ENCODE assay signal across 8 cellular contexts in the genomic region with DNA sequence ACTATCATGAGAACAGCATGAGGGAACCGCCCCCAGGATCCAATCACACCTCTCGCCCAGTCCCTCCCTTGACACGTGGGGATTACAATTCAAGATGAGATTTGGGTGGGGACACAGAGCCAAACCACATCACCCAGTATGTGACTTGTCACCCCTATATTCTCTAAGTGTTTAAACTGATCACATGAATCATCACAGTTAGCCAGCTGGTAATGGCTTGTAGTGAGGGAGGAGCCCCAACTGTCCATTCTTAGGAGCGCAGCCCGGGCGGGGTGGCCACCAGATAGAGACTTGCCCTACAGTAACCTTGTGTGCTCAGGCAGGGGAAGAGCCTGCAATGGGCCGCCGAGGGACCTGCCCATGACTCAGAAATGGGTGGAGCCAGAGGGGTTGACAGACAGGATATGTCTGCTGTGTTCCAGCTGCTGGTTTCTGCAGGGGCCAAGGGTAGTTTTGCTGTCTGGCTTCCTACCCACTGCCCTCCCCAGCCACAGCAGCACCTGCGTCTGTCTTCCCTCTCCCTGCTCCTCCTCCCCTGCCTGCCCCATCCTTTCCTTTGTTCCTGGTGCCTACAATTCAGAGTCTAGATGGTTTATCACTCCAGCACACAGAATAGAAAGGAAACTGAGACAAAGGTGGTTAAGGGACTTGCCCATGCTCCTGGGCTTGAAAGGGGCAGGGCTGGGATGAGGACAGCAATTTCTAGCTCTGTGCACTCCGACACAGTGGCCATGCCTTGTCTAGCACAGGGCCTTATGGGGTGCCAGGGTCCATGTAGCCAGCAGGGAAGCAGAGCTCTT. TPM values are rescaled to one million over a fixed set of nuclear protein-coding genes. Genes with fewer than 3 reads are reported as not detected.
DNase-seq lines count a peak whose midpoint lies in the region; ATAC-seq and TF ChIP-seq lines count a peak whose summit lies in the region.

No MANE protein-coding gene starts in this region.

- H3K4me1 Mint-ChIP-seq in natural killer cell treated with Interleukin-12 subunit alpha and Interleukin-12 subunit beta and Interleukin-15 and Interleukin-18, amount 100 ng/mL, for 72 hours (ENCODE audit: low read depth in 2 of 2): peaks cover 32 to 37% of the 10 kb centered on the region in 2 donors
- H3K4me1 Mint-ChIP-seq in stimulated activated naive CD8-positive, alpha-beta T cell treated with anti-CD3 and anti-CD28 coated beads, Interleukin-15, amount 100 ng/mL, for 72 hours: peaks cover 90% of the 10 kb centered on the region

- no peaks in the 10 kb centered on the region for H3K36me3 Mint-ChIP-seq in natural killer cell treated with Interleukin-12 subunit alpha and Interleukin-12 subunit beta and Interleukin-15 and Interleukin-18, amount 100 ng/mL, for 72 hours

- DNase-seq in 8988T (peak; percentile 58), NOMO-1 (lab: John Stamatoyannopoulos, UW; ENCODE audit: unreplicated experiment in 2 of 2) (peak; percentile 77 to 84), erythroblast (lab: John Stamatoyannopoulos, UW) (peak; percentile 96 to 98)
- DNase-seq in activated CD8-positive, alpha-beta memory T cell treated with anti-CD3 and anti-CD28 coated beads, Interleukin-2, amount 50 U/mL, for 4 hours: peak; percentile 92
- DNase-seq in natural killer cell treated with Interleukin-12 subunit alpha and Interleukin-12 subunit beta and Interleukin-15 and Interleukin-18, amount 100 ng/mL, for 72 hours (ENCODE audit: low spot score): peak; percentile 93
- DNase-seq in stimulated activated naive CD8-positive, alpha-beta T cell treated with anti-CD3 and anti-CD28 coated beads, Interleukin-15, amount 100 ng/mL, for 72 hours: peak; percentile 82 to 92

- no peak for TF ChIP-seq POLR2A in erythroblast (IDR thresholded peaks at IDR 0.05; ENCODE audit: low read length)

- H3K27me3 Mint-ChIP-seq in natural killer cell treated with Interleukin-12 subunit alpha and Interleukin-12 subunit beta and Interleukin-15 and Interleukin-18, amount 100 ng/mL, for 72 hours: peaks cover 0 to 8% of the 10 kb centered on the region in 2 donors
- H3K27me3 Mint-ChIP-seq in stimulated activated naive CD8-positive, alpha-beta T cell treated with anti-CD3 and anti-CD28 coated beads, Interleukin-15, amount 100 ng/mL, for 72 hours: no peaks in the 10 kb centered on the region

- peak overlapping the region; percentile 47 for H3K4me3 Mint-ChIP-seq in natural killer cell treated with Interleukin-12 subunit alpha and Interleukin-12 subunit beta and Interleukin-15 and Interleukin-18, amount 100 ng/mL, for 72 hours
- H3K4me3 Mint-ChIP-seq in stimulated activated naive CD8-positive, alpha-beta T cell treated with anti-CD3 and anti-CD28 coated beads, Interleukin-15, amount 100 ng/mL, for 72 hours: peak overlapping the region; percentile 74 to 77

- peaks cover 5% of the 10 kb centered on the region for H3K9me3 Mint-ChIP-seq in natural killer cell treated with Interleukin-12 subunit alpha and Interleukin-12 subunit beta and Interleukin-15 and Interleukin-18, amount 100 ng/mL, for 72 hours
- peaks cover 8 to 11% of the 10 kb centered on the region in 2 donors for H3K9me3 Mint-ChIP-seq in stimulated activated naive CD8-positive, alpha-beta T cell treated with anti-CD3 and anti-CD28 coated beads, Interleukin-15, amount 100 ng/mL, for 72 hours

- peak overlapping the region; percentile 2 to 34 for H3K27ac Mint-ChIP-seq in natural killer cell treated with Interleukin-12 subunit alpha and Interleukin-12 subunit beta and Interleukin-15 and Interleukin-18, amount 100 ng/mL, for 72 hours
- H3K27ac Mint-ChIP-seq in stimulated activated naive CD8-positive, alpha-beta T cell treated with anti-CD3 and anti-CD28 coated beads, Interleukin-15, amount 100 ng/mL, for 72 hours: peak overlapping the region in 1 of 2 donors; percentile 77

- ATAC-seq in GM18858 (IDR thresholded peaks at IDR 0.05; ENCODE audit: unreplicated experiment) (peak; percentile 78), HG02981 (IDR thresholded peaks at IDR 0.05; ENCODE audit: unreplicated experiment) (peak; percentile 87)
- ATAC-seq in natural killer cell treated with Interleukin-12 subunit alpha and Interleukin-12 subunit beta and Interleukin-15 and Interleukin-18, amount 100 ng/mL, for 72 hours: peak; percentile 98 to 99
- peak; percentile 99 for ATAC-seq in stimulated activated naive CD8-positive, alpha-beta T cell treated with anti-CD3 and anti-CD28 coated beads, Interleukin-15, amount 100 ng/mL, for 72 hours

RNA-seq across cellular contexts. Expression of a gene that starts 9.2 kb away (rescaled TPM):
- total RNA-seq in natural killer cell treated with Interleukin-12 subunit alpha and Interleukin-12 subunit beta and Interleukin-15 and Interleukin-18, amount 100 ng/mL, for 72 hours: 1 to 10 TPM; 3.1 to 3.5 TPM

Comparison
In these comparisons a context has a peak if more than half of its experiments do, and no peak if none do; other contexts are left out.
1. Peak in every context shown above with its lines: DNase-seq and ATAC-seq.